Comparison of ENCODE assay signal across 8 cellular contexts in genomic region chr11:88175004-88175706, GRCh38. TPM values are rescaled to one million over a fixed set of nuclear protein-coding genes. Genes with fewer than 3 reads are reported as not detected.
DNase-seq lines count a peak whose midpoint lies in the region; ATAC-seq and TF ChIP-seq lines count a peak whose summit lies in the region.

TSS of gene RAB38 (minus strand) at chr11:88175443. CDS start at chr11:88175384, 59 bp downstream.

- ATAC-seq in HG02763 (IDR thresholded peaks at IDR 0.05; ENCODE audit: unreplicated experiment) (peak; percentile 28), right lobe of liver (peak; percentile 59 to 77 (median 62))

- peaks cover 0 to 2% (median 0%) of the 10 kb centered on the region in 4 donors for H3K4me1 ChIP-seq in right lobe of liver

- no peaks in the 10 kb centered on the region for H3K9me3 ChIP-seq in right lobe of liver

- 4% methylated on average over 10 of the region's 50 CpGs for WGBS in right lobe of liver (ENCODE audit: insufficient coverage, low coverage, low lambda C conversion rate, missing lambda C conversion rate)

- no peak for TF ChIP-seq POLR2A in right lobe of liver (IDR thresholded peaks at IDR 0.05)

- peak within 1 kb of the TSS; percentile 45 to 60 for H3K4me3 ChIP-seq in cardiac fibroblast (replicated peaks in 1 of 2; ENCODE audit: low read depth in 2 of 2, low read length in 2 of 2)
- H3K4me3 ChIP-seq in right lobe of liver = peak within 1 kb of the TSS; percentile 41 to 46 (median 41)

- DNase-seq in NCI-H82 (lab: John Stamatoyannopoulos, UW) (peak; percentile 56), NCI-H82 treated with DMSO at 0.1 percent for 48 hours (lab: John Stamatoyannopoulos, UW; ENCODE audit: unreplicated experiment) (no peak), RPMI7951 (ENCODE audit: low read depth) (peak; percentile 53), cardiac fibroblast (ENCODE audit: low read depth in 2 of 2) (peak in 1 of 2 donors; percentile 20), right lobe of liver (peak; percentile 45 to 66 (median 51)), DMS153 (lab: John Stamatoyannopoulos, UW) (no peak)
- DNase-seq in stimulated activated CD8-positive, alpha-beta memory T cell treated with anti-CD3 and anti-CD28 coated beads, Interleukin-4, amount 100 ng/mL, for 24 hours (ENCODE audit: low read depth) = peak; percentile 13

- intact Hi-C loops in right lobe of liver (cut with DNase I) = no loop called here

- no peaks in the 10 kb centered on the region for H3K27me3 ChIP-seq in right lobe of liver

- TF ChIP-seq CTCF in cardiac fibroblast (IDR thresholded peaks at IDR 0.05; ENCODE audit: low read depth, low read length) (no peak), right lobe of liver (IDR thresholded peaks at IDR 0.05) (no peak)

- no peaks in the 10 kb centered on the region for H3K36me3 ChIP-seq in right lobe of liver

- H3K27ac ChIP-seq in right lobe of liver = no peak within 1 kb of the TSS

RNA-seq across cellular contexts. Expression of gene RAB38, which starts in this region (rescaled TPM):
- total RNA-seq in RPMI7951 (2014; rRNA removed; shearing (Covaris generic)) = 13.5 and 17.1 TPM in 2 replicates
- total RNA-seq in right lobe of liver = 1 to 10 TPM in 1 of 6 experiments, under 1 TPM in 5; 0.19 to 1.0 (median 0.70) TPM

Comparison
In these comparisons a context has a peak if more than half of its experiments do, and no peak if none do; other contexts are left out.
1. DNase-seq: peak in NCI-H82 (single experiment), RPMI7951 (single experiment), right lobe of liver (3 of 3) and stimulated activated CD8-positive, alpha-beta memory T cell treated with anti-CD3 and anti-CD28 coated beads, Interleukin-4, amount 100 ng/mL, for 24 hours (single experiment); none in NCI-H82 treated with DMSO at 0.1 percent for 48 hours (single experiment) and DMS153 (single experiment).